In the genomic region with DNA sequence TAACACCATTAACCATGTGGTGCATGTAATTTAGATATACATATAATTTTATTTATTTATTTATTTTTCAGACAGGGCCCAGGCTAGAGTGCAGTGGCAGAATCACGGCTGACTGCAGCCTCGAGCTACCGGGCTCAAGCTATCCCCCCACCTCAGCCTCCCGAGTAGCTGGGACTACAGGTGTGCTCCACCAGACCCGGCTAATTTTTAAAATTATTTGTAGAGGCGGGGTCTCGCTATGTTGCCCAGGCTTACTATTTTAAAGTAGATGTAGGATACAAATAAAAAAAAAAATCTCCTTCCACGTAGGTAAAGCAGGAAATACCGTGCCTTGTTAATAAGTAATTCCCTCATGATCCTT, we compare ENCODE assay signal across 8 cellular contexts. TPM values are rescaled to one million over a fixed set of nuclear protein-coding genes. Genes with fewer than 3 reads are reported as not detected.
DNase-seq lines count a peak whose midpoint lies in the region; ATAC-seq and TF ChIP-seq lines count a peak whose summit lies in the region.

No MANE protein-coding gene starts in this region.

- H3K36me3 Mint-ChIP-seq in natural killer cell treated with Interleukin-12 subunit alpha and Interleukin-12 subunit beta and Interleukin-15 and Interleukin-18, amount 100 ng/mL, for 72 hours = no peaks in the 10 kb centered on the region

- ATAC-seq in natural killer cell treated with Interleukin-12 subunit alpha and Interleukin-12 subunit beta and Interleukin-15 and Interleukin-18, amount 100 ng/mL, for 72 hours = no peak
- ATAC-seq in GM18907 (IDR thresholded peaks at IDR 0.05; ENCODE audit: unreplicated experiment) = no peak

- no peaks in the 10 kb centered on the region for H4K20me1 ChIP-seq in Loucy (ENCODE audit: insufficient read depth, low read length, poor library complexity, severe bottlenecking)

- H3K4me2 ChIP-seq in Loucy (ENCODE audit: low read depth, low read length, poor library complexity, severe bottlenecking) = peak overlapping the region; percentile 22

- H3K9me3 Mint-ChIP-seq in natural killer cell treated with Interleukin-12 subunit alpha and Interleukin-12 subunit beta and Interleukin-15 and Interleukin-18, amount 100 ng/mL, for 72 hours = no peaks in the 10 kb centered on the region

- peaks cover 7 to 11% of the 10 kb centered on the region in 2 donors for H3K4me1 Mint-ChIP-seq in natural killer cell treated with Interleukin-12 subunit alpha and Interleukin-12 subunit beta and Interleukin-15 and Interleukin-18, amount 100 ng/mL, for 72 hours (ENCODE audit: low read depth in 2 of 2)

- H3K27ac Mint-ChIP-seq in natural killer cell treated with Interleukin-12 subunit alpha and Interleukin-12 subunit beta and Interleukin-15 and Interleukin-18, amount 100 ng/mL, for 72 hours = peak overlapping the region; percentile 90 to 96

- H3F3A ChIP-seq in Loucy (ENCODE audit: low read depth) = no peaks in the 10 kb centered on the region

- no peak for TF ChIP-seq CTCF in Loucy (conservative IDR thresholded peaks at IDR 0.05; ENCODE audit: low read length)
- TF ChIP-seq CTCF in coronary artery (IDR thresholded peaks at IDR 0.05) = no peak

- H3K27me3 ChIP-seq in ACC112 (ENCODE audit: insufficient read depth, low read length) (no peaks in the 10 kb centered on the region), Loucy (ENCODE audit: insufficient read depth, low read length, poor library complexity, severe bottlenecking) (no peaks in the 10 kb centered on the region)

- peaks cover 10% of the 10 kb centered on the region for H3K4me1 ChIP-seq in ACC112 (ENCODE audit: control insufficient read depth, insufficient read depth, low read length, unreplicated experiment)
- peaks cover 4% of the 10 kb centered on the region for H3K4me1 ChIP-seq in Loucy (ENCODE audit: insufficient read depth, low read length, poor library complexity, severe bottlenecking)

- no peaks in the 10 kb centered on the region for H3K27me3 Mint-ChIP-seq in natural killer cell treated with Interleukin-12 subunit alpha and Interleukin-12 subunit beta and Interleukin-15 and Interleukin-18, amount 100 ng/mL, for 72 hours

- CTCF ChIA-PET in HEK293T (lab: Yijun Ruan, JAX) = interaction anchor here (0.7 to 1.0 kb wide), 3 partner anchors 19 to 88 kb away, joined by 3 to 4 read pairs (median 3); no protein-coding TSS in a partner anchor

- H3K79me2 ChIP-seq in ACC112 (ENCODE audit: control insufficient read depth, insufficient read depth, low read length, unreplicated experiment) (peaks cover 7% of the 10 kb centered on the region), Loucy (ENCODE audit: insufficient read depth, low read length) (peaks cover 13% of the 10 kb centered on the region; the same call in 1 of the 2 replicates)

- H3K4me3 ChIP-seq in ACC112 (ENCODE audit: low read depth, low read length) = peak overlapping the region; percentile 99; the same call in 1 of the 2 replicates
- peak overlapping the region; percentile 86 for H3K4me3 ChIP-seq in Loucy (ENCODE audit: low read length, poor library complexity, severe bottlenecking)
- H3K4me3 ChIP-seq in coronary artery = peak overlapping the region; percentile 77

- H3K36me3 ChIP-seq in ACC112 (ENCODE audit: insufficient read depth, low read length) (no peaks in the 10 kb centered on the region), Loucy (ENCODE audit: insufficient read depth, low read length) (no peaks in the 10 kb centered on the region)

- no peak overlapping the region for H3K9ac ChIP-seq in Loucy (ENCODE audit: low read depth, low read length, poor library complexity, severe bottlenecking)

- H3K9me3 ChIP-seq in Loucy (ENCODE audit: insufficient read depth, low read depth, low read length) = no peaks in the 10 kb centered on the region

- H2AFZ ChIP-seq in ACC112 (ENCODE audit: low read length, unreplicated experiment) (no peak overlapping the region), Loucy (ENCODE audit: low read length) (peak overlapping the region; percentile 74)

- DNase-seq in coronary artery (ENCODE audit: low spot score) (no peak), RPMI8226 (no peak), HEK293T (ENCODE audit: extremely low spot score) (no peak), hepatic stellate cell (ENCODE audit: low spot score) (no peak)
- no peak for DNase-seq in natural killer cell treated with Interleukin-12 subunit alpha and Interleukin-12 subunit beta and Interleukin-15 and Interleukin-18, amount 100 ng/mL, for 72 hours (ENCODE audit: low spot score)

- H3K27ac ChIP-seq in ACC112 (ENCODE audit: low read depth, low read length) (peak overlapping the region; percentile 96), coronary artery (peak overlapping the region; percentile 93 to 96)

- H3K9me2 ChIP-seq in Loucy (replicated peaks; ENCODE audit: low read depth, low read length) = no peaks in the 10 kb centered on the region

- peak overlapping the region; percentile 89 for H3K4me3 Mint-ChIP-seq in natural killer cell treated with Interleukin-12 subunit alpha and Interleukin-12 subunit beta and Interleukin-15 and Interleukin-18, amount 100 ng/mL, for 72 hours

- POLR2A ChIA-PET in HEK293T (lab: Yijun Ruan, JAX) = interaction anchor here (0.7 to 1.7 kb wide), 11 partner anchors 9 to 279 kb away, joined by 3 to 8 read pairs (median 3); partner anchors contain the start of genes RPS15A and TMC7

TF ChIP-seq in HEK293T, 16 proteins besides CTCF, POLR2A, EP300 and RAD21:
- TF ChIP-seq SUZ12 (IDR thresholded peaks at IDR 0.05) (no peak), FOXK2 (IDR thresholded peaks at IDR 0.05) (no peak), ZNF384 (IDR thresholded peaks at IDR 0.05) (no peak), ARNT (IDR thresholded peaks at IDR 0.05) (no peak), FOXM1 (IDR thresholded peaks at IDR 0.05; ENCODE audit: borderline replicate concordance) (no peak), BHLHE40 (IDR thresholded peaks at IDR 0.05; ENCODE audit: borderline replicate concordance) (no peak), L3MBTL2 (conservative IDR thresholded peaks at IDR 0.05) (no peak), NFRKB (IDR thresholded peaks at IDR 0.05) (no peak), LEF1 (IDR thresholded peaks at IDR 0.05; ENCODE audit: borderline replicate concordance) (no peak)

RNA-seq across cellular contexts. Expression of gene COQ7, which starts 0.4 kb away (rescaled TPM):
- total RNA-seq in natural killer cell treated with Interleukin-12 subunit alpha and Interleukin-12 subunit beta and Interleukin-15 and Interleukin-18, amount 100 ng/mL, for 72 hours = 10 to 100 TPM; 11.2 to 17.1 TPM

RNA-seq across cellular contexts. Expression of gene ITPRIPL2, which starts 46.8 kb away (rescaled TPM):
- total RNA-seq in natural killer cell treated with Interleukin-12 subunit alpha and Interleukin-12 subunit beta and Interleukin-15 and Interleukin-18, amount 100 ng/mL, for 72 hours = 10 to 100 TPM; 11.2 to 31.9 TPM
